ENCODE assay signal across 8 cellular contexts in genomic region chr22:41517172-41518047, GRCh38. TPM values are rescaled to one million over a fixed set of nuclear protein-coding genes. Genes with fewer than 3 reads are reported as not detected.
DNase-seq lines count a peak whose midpoint lies in the region; ATAC-seq and TF ChIP-seq lines count a peak whose summit lies in the region.

No MANE protein-coding gene starts in this region.

- H3K9me3 ChIP-seq in mucosa of stomach (ENCODE audit: control insufficient read depth, low read length) (no peaks in the 10 kb centered on the region), upper lobe of left lung (no peaks in the 10 kb centered on the region)

- H3K27ac ChIP-seq in upper lobe of left lung, result peak overlapping the region in 1 of 4 donors; percentile 23

- H3K4me1 ChIP-seq in mucosa of stomach (ENCODE audit: control insufficient read depth, insufficient read depth, low read length) (peaks cover 11% of the 10 kb centered on the region), upper lobe of left lung (peaks cover 0 to 8% (median 5%) of the 10 kb centered on the region in 4 donors)

- H3K27me3 ChIP-seq in mucosa of stomach (ENCODE audit: control insufficient read depth, insufficient read depth, low read length), result no peaks in the 10 kb centered on the region
- no peaks in the 10 kb centered on the region for H3K27me3 ChIP-seq in upper lobe of left lung

- TF ChIP-seq EP300 in upper lobe of left lung (IDR thresholded peaks at IDR 0.05), result no peak

- H3K4me3 ChIP-seq in NB4 (ENCODE audit: low read depth, low read length) (no peak overlapping the region), mucosa of stomach (ENCODE audit: low read length) (no peak overlapping the region), upper lobe of left lung (no peak overlapping the region)

- 67 to 80% methylated on average over 2 to 22 of the region's 22 CpGs for WGBS in upper lobe of left lung, 2 donors

- peak; percentile 77 for DNase-seq in DMS 273 (lab: John Stamatoyannopoulos, UW; ENCODE audit: unreplicated experiment)
- DNase-seq in DMS 273 treated with DMSO at 0.1 percent for 48 hours (lab: John Stamatoyannopoulos, UW), result no peak
- peak; percentile 44 for DNase-seq in NB4 (ENCODE audit: low read depth)
- DNase-seq in activated CD4-positive, alpha-beta T cell treated with anti-CD3 and anti-CD28 coated beads, Interleukin-2, amount 50 U/mL, for 1 hour, result peak; percentile 30
- DNase-seq in erythroblast (lab: John Stamatoyannopoulos, UW), result peak; percentile 36 to 80
- DNase-seq in upper lobe of left lung, result peak in 1 of 2 donors; percentile 57
- DNase-seq in H4 (ENCODE audit: low spot score), result no peak

- TF ChIP-seq POLR2A in NB4 (IDR thresholded peaks at IDR 0.05; ENCODE audit: extremely low read depth, insufficient read length) (no peak), erythroblast (IDR thresholded peaks at IDR 0.05; ENCODE audit: low read length) (no peak), upper lobe of left lung (IDR thresholded peaks at IDR 0.05) (no peak)

- ATAC-seq in upper lobe of left lung (ENCODE audit: low FRiP score in 2 of 2), result peak; percentile 73 to 78

- H3K36me3 ChIP-seq in mucosa of stomach (ENCODE audit: control insufficient read depth, insufficient read depth, low read length) (peaks cover 17% of the 10 kb centered on the region), upper lobe of left lung (peaks cover 2 to 73% (median 56%) of the 10 kb centered on the region in 4 donors)

- TF ChIP-seq CTCF in NB4 (IDR thresholded peaks at IDR 0.05; ENCODE audit: low read depth, low read length) (peak; percentile 60), upper lobe of left lung (IDR thresholded peaks at IDR 0.05) (peak; percentile 63 to 86 (median 84))

- H3K9ac ChIP-seq in mucosa of stomach (ENCODE audit: low read length), result peak overlapping the region; percentile 1

RNA-seq across cellular contexts. Expression of gene POLR3H, which starts 26.9 kb away (rescaled TPM):
- total RNA-seq in upper lobe of left lung, result 10 to 100 TPM; 35.6 to 73.5 (median 53.0) TPM
- 22.8 and 23.1 TPM in 2 replicates for total RNA-seq in H4 (2014; rRNA removed; shearing (Covaris generic))

RNA-seq across cellular contexts. Expression of gene CSDC2, which starts 43.4 kb away (rescaled TPM):
- total RNA-seq in upper lobe of left lung, result 1 to 10 TPM; 1.3 to 8.4 (median 5.7) TPM
- total RNA-seq in H4 (2014; rRNA removed; shearing (Covaris generic)), result 0.14 TPM in 1 of 2 replicates, not detected in the other

RNA-seq across cellular contexts. Expression of gene ACO2, which starts 48.5 kb away (rescaled TPM):
- 100 to 1,000 TPM in 1 of 6 donors, 10 to 100 TPM in 5; 51.3 to 102 (median 83.4) TPM for total RNA-seq in upper lobe of left lung
- total RNA-seq in H4 (2014; rRNA removed; shearing (Covaris generic)), result 53.2 and 57.4 TPM in 2 replicates

RNA-seq across cellular contexts. Expression of gene PHF5A, which starts 48.9 kb away (rescaled TPM):
- 10 to 100 TPM in 5 of 6 donors, 1 to 10 TPM in 1; 9.4 to 49.3 (median 31.2) TPM for total RNA-seq in upper lobe of left lung
- 80.0 and 123 TPM in 2 replicates for total RNA-seq in H4 (2014; rRNA removed; shearing (Covaris generic))

Comparison
In these comparisons a context has a peak if more than half of its experiments do, and no peak if none do; other contexts are left out.
1. DNase-seq: peak in DMS 273 (single experiment), NB4 (single experiment), activated CD4-positive, alpha-beta T cell treated with anti-CD3 and anti-CD28 coated beads, Interleukin-2, amount 50 U/mL, for 1 hour (single experiment) and erythroblast (2 of 2); none in DMS 273 treated with DMSO at 0.1 percent for 48 hours (single experiment) and H4 (single experiment).